Comparison of ENCODE assay signal across 26 cellular contexts in genomic region chr2:99688699-99689098, GRCh38.
"Had no signal": no experiment of that assay in that cellular context is flagged by ENCODE, and none has a peak within 500 bp of the region (broad histone marks: within the 10 kb centered on the region; RNA-seq: fewer than 3 reads in every experiment).

No MANE protein-coding gene starts in this region.

- H3K4me3 Mint-ChIP-seq: activated B cell treated with CpG ODN at 0.5 μM for 24 hours; activated CD4-positive, alpha-beta memory T cell treated with anti-CD3 and anti-CD28 coated beads for 36 hours; activated CD4-positive, alpha-beta T cell treated with anti-CD3 and anti-CD28 coated beads, Interleukin-2, amount 10 ng/mL, durations not matched to agents 24 days and 14 days; activated naive CD4-positive, alpha-beta T cell treated with anti-CD3 and anti-CD28 coated beads for 36 hours; activated naive CD8-positive, alpha-beta T cell; activated T-helper 17 cell treated with anti-CD3 and anti-CD28 coated beads, Interleukin-2, amount 50 U/mL, for 72 hours; brain; T-helper 17 cell had no signal

- H3K27ac ChIP-seq: PC-9 had no signal

- H3K4me1 Mint-ChIP-seq: activated CD4-positive, alpha-beta T cell treated with anti-CD3 and anti-CD28 coated beads, Interleukin-2, amount 10 ng/mL, durations not matched to agents 24 days and 14 days; activated T-helper 17 cell treated with anti-CD3 and anti-CD28 coated beads, Interleukin-2, amount 50 U/mL, for 72 hours had no signal

- H3K4me3 ChIP-seq: K562, PC-9 had no signal

- FAIRE-seq: astrocyte, K562 had no signal

- H3K9me3 Mint-ChIP-seq: activated B cell treated with CpG ODN at 0.5 μM for 24 hours; activated CD4-positive, alpha-beta memory T cell treated with anti-CD3 and anti-CD28 coated beads for 36 hours; activated CD4-positive, alpha-beta T cell treated with anti-CD3 and anti-CD28 coated beads, Interleukin-2, amount 10 ng/mL, durations not matched to agents 24 days and 14 days; activated naive CD4-positive, alpha-beta T cell treated with anti-CD3 and anti-CD28 coated beads for 36 hours; activated T-helper 17 cell treated with anti-CD3 and anti-CD28 coated beads, Interleukin-2, amount 50 U/mL, for 72 hours; brain had no signal

- H3K27ac Mint-ChIP-seq: activated CD4-positive, alpha-beta memory T cell treated with anti-CD3 and anti-CD28 coated beads for 36 hours; activated CD4-positive, alpha-beta T cell treated with anti-CD3 and anti-CD28 coated beads, Interleukin-2, amount 10 ng/mL, durations not matched to agents 24 days and 14 days; activated naive CD4-positive, alpha-beta T cell treated with anti-CD3 and anti-CD28 coated beads for 36 hours; activated naive CD8-positive, alpha-beta T cell; activated T-helper 17 cell treated with anti-CD3 and anti-CD28 coated beads, Interleukin-2, amount 50 U/mL, for 72 hours; T-helper 17 cell had no signal

- H3K27me3 Mint-ChIP-seq: activated B cell treated with CpG ODN at 0.5 μM for 24 hours; activated CD4-positive, alpha-beta T cell treated with anti-CD3 and anti-CD28 coated beads, Interleukin-2, amount 10 ng/mL, durations not matched to agents 24 days and 14 days; activated naive CD8-positive, alpha-beta T cell; activated T-helper 17 cell treated with anti-CD3 and anti-CD28 coated beads, Interleukin-2, amount 50 U/mL, for 72 hours; T-helper 17 cell had no signal

- ATAC-seq: activated T-helper 17 cell treated with anti-CD3 and anti-CD28 coated beads, Interleukin-2, amount 50 U/mL, for 72 hours; K562; T-helper 17 cell had no signal

- DNase-seq: activated B cell treated with CpG ODN at 0.5 μM for 24 hours; activated CD4-positive, alpha-beta memory T cell treated with anti-CD3 and anti-CD28 coated beads for 36 hours; activated CD4-positive, alpha-beta T cell treated with anti-CD3 and anti-CD28 coated beads for 1 hour; activated CD4-positive, alpha-beta T cell treated with anti-CD3 and anti-CD28 coated beads, Interleukin-2, amount 10 ng/mL, durations not matched to agents 24 days and 14 days; activated CD8-positive, alpha-beta memory T cell treated with anti-CD3 and anti-CD28 coated beads for 24 hours; activated gamma-delta T cell; activated naive CD4-positive, alpha-beta T cell treated with anti-CD3 and anti-CD28 coated beads for 36 hours; activated T-cell treated with anti-CD3 and anti-CD28 coated beads, Interleukin-2, amount 50 U/mL, for 48 hours; amygdala; Karpas-422; MM.1S; NCI-H1105 treated with DMSO at 0.1 percent for 48 hours; NCI-H1436 treated with DMSO at 0.1 percent for 48 hours; NCI-H2081; NCI-H446 treated with DMSO at 0.1 percent for 48 hours; NCI-H524 treated with DMSO at 0.1 percent for 48 hours; NCI-H748 treated with DMSO at 0.1 percent for 48 hours; PC-9; SHP77 treated with DMSO at 0.1 percent for 48 hours; T-helper 17 cell; T-helper 9 cell had no signal

- H3K36me3 Mint-ChIP-seq: activated CD4-positive, alpha-beta memory T cell treated with anti-CD3 and anti-CD28 coated beads for 36 hours; activated naive CD8-positive, alpha-beta T cell had no signal
